Comparison of ENCODE assay signal across 8 cellular contexts in genomic region chr13:32426191-32426980, GRCh38. TPM values are rescaled to one million over a fixed set of nuclear protein-coding genes. Genes with fewer than 3 reads are reported as not detected.
DNase-seq lines count a peak whose midpoint lies in the region; ATAC-seq, FAIRE-seq and TF ChIP-seq lines count a peak whose summit lies in the region.

No MANE protein-coding gene starts in this region.

- DNase-seq in NK-92 treated with Interleukin-12 subunit alpha and Interleukin-12 subunit beta, amount 100 ng/mL, for 24 hours (lab: John Stamatoyannopoulos, UW): peak; percentile 15
- DNase-seq in NK-92 (lab: John Stamatoyannopoulos, UW; ENCODE audit: unreplicated experiment): no peak
- no peak for DNase-seq in RWPE2 (ENCODE audit: low spot score)
- no peak for DNase-seq in astrocyte of the cerebellum (ENCODE audit: low read depth)
- no peak for DNase-seq in kidney
- peak; percentile 22 for DNase-seq in stimulated activated CD4-positive, alpha-beta T cell treated with anti-CD3 and anti-CD28 coated beads, Interleukin-4, amount 100 ng/mL, for 1 hour
- no peak for DNase-seq in GM19240 (ENCODE audit: insufficient read length, low spot score)

- H3K9me3 ChIP-seq in RWPE2 (ENCODE audit: severe bottlenecking): no peaks in the 10 kb centered on the region
- no peaks in the 10 kb centered on the region for H3K9me3 ChIP-seq in kidney (ENCODE audit: control insufficient read depth in 1 of 2, low read length in 2 of 2)

- intact Hi-C loops in kidney (cut with DNase I): no loop called here

- TF ChIP-seq CTCF in RWPE2 (IDR thresholded peaks at IDR 0.05; ENCODE audit: poor library complexity, severe bottlenecking) (no peak), astrocyte of the cerebellum (IDR thresholded peaks at IDR 0.05; ENCODE audit: low read depth, low read length, missing control alignments) (no peak), kidney (IDR thresholded peaks at IDR 0.05; ENCODE audit: borderline replicate concordance, extremely low read depth, insufficient read depth) (no peak)

- no peaks in the 10 kb centered on the region for H3K27me3 ChIP-seq in RWPE2 (ENCODE audit: insufficient read depth, poor library complexity, severe bottlenecking)

- in situ Hi-C loops in astrocyte of the cerebellum (cut with HindIII; ENCODE audit: low sequenced_read_pairs): no loop called here

- H3K36me3 ChIP-seq in RWPE2 (ENCODE audit: low read depth) (no peaks in the 10 kb centered on the region), kidney (ENCODE audit: control insufficient read depth in 1 of 2, insufficient read depth in 2 of 2, low read length in 2 of 2) (peaks cover 0 to 2% of the 10 kb centered on the region in 2 donors)

- peak overlapping the region; percentile 5 to 65 for H3K9ac ChIP-seq in kidney (ENCODE audit: low read length in 2 of 2)

- H3K27ac ChIP-seq in RWPE2 (ENCODE audit: poor library complexity, severe bottlenecking): no peak overlapping the region
- H3K27ac ChIP-seq in kidney (ENCODE audit: low read depth in 2 of 2, low read length in 2 of 2): peak overlapping the region; percentile 69 to 89

- H3K4me3 ChIP-seq in RWPE2 (ENCODE audit: severe bottlenecking) (peak overlapping the region; percentile 61), astrocyte of the cerebellum (ENCODE audit: low read depth, low read length) (peak overlapping the region; percentile 70), kidney (ENCODE audit: low read length in 2 of 2) (peak overlapping the region; percentile 69 to 72)

- ATAC-seq in HG03025 (IDR thresholded peaks at IDR 0.05; ENCODE audit: low FRiP score, unreplicated experiment): peak; percentile 34
- ATAC-seq in RWPE2 (ENCODE audit: low read depth): no peak

- H3K4me1 ChIP-seq in RWPE2 (ENCODE audit: insufficient read depth, poor library complexity, severe bottlenecking): no peaks in the 10 kb centered on the region
- peaks cover 4 to 10% of the 10 kb centered on the region in 2 donors for H3K4me1 ChIP-seq in kidney (ENCODE audit: control insufficient read depth in 1 of 2, insufficient read depth in 1 of 2, low read depth in 1 of 2, low read length in 2 of 2)

- FAIRE-seq in kidney (lab: Jason Lieb, UNC): no peak

RNA-seq across cellular contexts. Expression of gene N4BP2L1, which starts 1.5 kb away (rescaled TPM):
- total RNA-seq in kidney: 14.5 TPM
- 10.1 TPM for polyA plus RNA-seq in kidney (ENCODE audit: insufficient read depth, low read depth, low replicate concordance)

Comparison
In these comparisons a context has a peak if more than half of its experiments do, and no peak if none do; other contexts are left out.
1. DNase-seq: peak in NK-92 treated with Interleukin-12 subunit alpha and Interleukin-12 subunit beta, amount 100 ng/mL, for 24 hours (single experiment) and stimulated activated CD4-positive, alpha-beta T cell treated with anti-CD3 and anti-CD28 coated beads, Interleukin-4, amount 100 ng/mL, for 1 hour (single experiment); none in NK-92 (single experiment), RWPE2 (single experiment), astrocyte of the cerebellum (single experiment), kidney (single experiment) and GM19240 (single experiment).
2. Peak in every context shown above with its lines, with median percentiles within 50 percentile points of each other: H3K4me3 ChIP-seq.